ENCODE assay signal across 18 cellular contexts in the genomic region with DNA sequence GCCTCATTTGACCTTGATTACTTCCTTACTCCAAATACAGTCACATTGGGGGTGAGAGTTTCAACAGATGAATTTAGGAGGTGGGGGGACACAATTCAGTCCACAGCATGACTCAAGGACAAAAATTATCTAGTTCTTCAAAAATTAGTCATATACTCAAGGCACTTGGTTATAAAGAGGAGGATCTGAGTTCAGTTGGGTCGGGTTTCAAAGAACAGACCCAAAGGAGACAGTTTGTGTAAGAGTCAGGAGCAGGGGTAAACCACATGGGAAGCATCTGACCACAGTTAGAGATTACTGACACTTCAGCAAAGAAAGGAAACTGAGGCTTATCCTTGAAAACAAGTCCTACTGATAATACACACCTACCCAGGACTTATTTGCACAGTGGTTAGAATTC.
"Had no signal": no experiment of that assay in that cellular context is flagged by ENCODE, and none has a peak within 500 bp of the region (broad histone marks: within the 10 kb centered on the region; RNA-seq: fewer than 3 reads in every experiment).

No MANE protein-coding gene starts in this region.

- H3K4me1 ChIP-seq: gastrocnemius medialis, parathyroid adenoma, right lobe of liver, stomach, upper lobe of left lung had no signal

- H3K36me3 ChIP-seq: cardiac muscle cell, gastrocnemius medialis, heart left ventricle, right lobe of liver, upper lobe of left lung had no signal

- ATAC-seq: activated CD8-positive, alpha-beta memory T cell treated with anti-CD3 and anti-CD28 coated beads, Interleukin-2, amount 10 ng/mL, durations not matched to agents 7 days and 5 days; effector memory CD8-positive, alpha-beta T cell; gastrocnemius medialis; heart left ventricle; left ventricle myocardium superior; right lobe of liver; stimulated activated effector memory CD8-positive, alpha-beta T cell treated with anti-CD3 and anti-CD28 coated beads, Interleukin-12 subunit alpha, Interleukin-12 subunit beta, amount 100 ng/mL, for 72 hours had no signal

- H3K4me3 ChIP-seq: cardiac muscle cell, gastrocnemius medialis, heart left ventricle, right lobe of liver, stomach, thoracic aorta, upper lobe of left lung had no signal

- H2AFZ ChIP-seq: parathyroid adenoma had no signal

- H3K9me3 ChIP-seq: gastrocnemius medialis, heart left ventricle, right lobe of liver, stomach, thoracic aorta, upper lobe of left lung had no signal

- H3K79me2 ChIP-seq: parathyroid adenoma had no signal

- DNase-seq: activated B cell treated with CpG ODN at 0.5 μM for 24 hours; activated CD4-positive, alpha-beta memory T cell treated with anti-CD3 and anti-CD28 coated beads for 36 hours; activated CD4-positive, alpha-beta T cell treated with anti-CD3 and anti-CD28 coated beads for 4 hours; activated CD8-positive, alpha-beta memory T cell treated with anti-CD3 and anti-CD28 coated beads, Interleukin-2, amount 10 ng/mL, durations not matched to agents 7 days and 5 days; amniotic stem cell; effector memory CD8-positive, alpha-beta T cell; gastrocnemius medialis; heart left ventricle; left ventricle myocardium superior; naive B cell; right lobe of liver; stimulated activated CD4-positive, alpha-beta T cell treated with anti-CD3 and anti-CD28 coated beads, Interleukin-4, amount 100 ng/mL, for 24 hours; stomach; upper lobe of left lung had no signal

- H3K27me3 ChIP-seq: cardiac muscle cell, gastrocnemius medialis, heart left ventricle, right lobe of liver, stomach, upper lobe of left lung had no signal

- H3K9ac ChIP-seq: parathyroid adenoma had no signal

- H3K27ac ChIP-seq: cardiac muscle cell, gastrocnemius medialis, heart left ventricle, parathyroid adenoma, right lobe of liver, stomach, thoracic aorta, upper lobe of left lung had no signal
